Comparison of ENCODE assay signal across 20 cellular contexts in the genomic region with DNA sequence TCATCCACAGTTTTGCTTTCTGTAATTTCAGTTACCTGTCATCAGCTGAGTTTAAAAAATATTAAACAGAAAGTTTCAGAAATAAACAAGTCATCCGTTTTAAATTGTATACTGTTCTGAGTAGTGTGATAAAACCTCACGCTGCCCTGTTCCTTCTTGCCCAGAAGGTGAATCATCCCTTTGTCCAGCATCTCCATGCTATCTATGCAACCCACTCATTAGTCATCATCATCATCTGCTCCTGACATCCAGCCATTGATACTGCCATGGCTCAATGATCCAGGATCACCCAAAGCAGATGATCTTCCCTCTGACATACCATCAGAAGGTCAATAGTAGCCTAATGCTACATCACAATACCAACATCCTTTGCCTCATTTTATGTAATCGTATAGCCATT.
A peak's percentile ranks its signal among the peaks of the same experiment; 100 is the strongest.
DNase-seq lines count a peak whose midpoint lies in the region; ATAC-seq, FAIRE-seq and TF ChIP-seq lines count a peak whose summit lies in the region.
"Had no signal": no experiment of that assay in that cellular context is flagged by ENCODE, and none has a peak within 500 bp of the region (broad histone marks: within the 10 kb centered on the region; RNA-seq: fewer than 3 reads in every experiment).

No MANE protein-coding gene starts in this region.

- H3K4me3 Mint-ChIP-seq in immature natural killer cell (no peak overlapping the region), type B pancreatic cell (no peak overlapping the region)
- H3K4me3 Mint-ChIP-seq: CD4-positive, alpha-beta memory T cell; IgD-negative memory B cell had no signal

- CTCF ChIA-PET in K562 (lab: Yijun Ruan, JAX; ENCODE audit: low intra/inter-chr PET ratio), result no interaction called here

- ATAC-seq in K562 (peak; percentile 31; the same call in 1 of the 3 replicates), foreskin keratinocyte (peak; percentile 94)
- ATAC-seq: PC-3 had no signal

- H3K9ac ChIP-seq in K562 (ENCODE audit: insufficient read depth in 1 of 2, low read depth in 2 of 2, low read length in 2 of 2), result no peak overlapping the region
- H3K9ac ChIP-seq: BLaER1 had no signal

- no peak for TF ChIP-seq CTCF in K562 (IDR thresholded peaks at IDR 0.05 in 2 of 3, conservative IDR thresholded peaks at IDR 0.05 in 1 of 3; ENCODE audit: insufficient read depth in 2 of 3, low read depth in 1 of 3, low read length in 3 of 3)
- no peak for TF ChIP-seq CTCF in foreskin keratinocyte (conservative IDR thresholded peaks at IDR 0.05)
- no peak for TF ChIP-seq CTCF in suprapubic skin (IDR thresholded peaks at IDR 0.05)
- TF ChIP-seq CTCF in type B pancreatic cell (conservative IDR thresholded peaks at IDR 0.05), result no peak

- no TSS peak for BruUV-seq in K562 (replicated peaks; lab: Mats Ljungman, UMichigan)

- H3K27me3 ChIP-seq in K562 (ENCODE audit: control insufficient read depth in 2 of 2, insufficient read depth in 2 of 2, low read length in 2 of 2) (no peaks in the 10 kb centered on the region), foreskin keratinocyte (no peaks in the 10 kb centered on the region), suprapubic skin (no peaks in the 10 kb centered on the region)
- H3K27me3 ChIP-seq: BLaER1 had no signal

- H3K4me3 ChIP-seq in K562, result no peak overlapping the region
- H3K4me3 ChIP-seq in suprapubic skin, result no peak overlapping the region
- H3K4me3 ChIP-seq: BLaER1 had no signal

- H3K79me2 ChIP-seq in K562 (ENCODE audit: control insufficient read depth, insufficient read depth, low read length), result no peaks in the 10 kb centered on the region

- no peak overlapping the region for H2AFZ ChIP-seq in K562 (ENCODE audit: low read depth, low read length)

- no peak for TF ChIP-seq RAD21 in K562 (CRISPR knock-in tag; conservative IDR thresholded peaks at IDR 0.05 in 1 of 2, IDR thresholded peaks at IDR 0.05 in 1 of 2)

- H3K27me3 Mint-ChIP-seq in immature natural killer cell (ENCODE audit: low read depth in 3 of 3) (no peaks in the 10 kb centered on the region), type B pancreatic cell (no peaks in the 10 kb centered on the region)
- H3K27me3 Mint-ChIP-seq: IgD-negative memory B cell had no signal

- TF ChIP-seq POLR2A in K562 (conservative IDR thresholded peaks at IDR 0.05), result no peak
- no peak for TF ChIP-seq POLR2A in suprapubic skin (IDR thresholded peaks at IDR 0.05)

- H3K36me3 Mint-ChIP-seq in immature natural killer cell (no peaks in the 10 kb centered on the region), type B pancreatic cell (no peaks in the 10 kb centered on the region)
- H3K36me3 Mint-ChIP-seq: CD4-positive, alpha-beta memory T cell; IgD-negative memory B cell had no signal

- H3K36me3 ChIP-seq in K562 (ENCODE audit: control insufficient read depth, insufficient read depth, low read length), result no peaks in the 10 kb centered on the region
- H3K36me3 ChIP-seq in suprapubic skin, result no peaks in the 10 kb centered on the region
- H3K36me3 ChIP-seq: BLaER1 had no signal

- H3K4me1 Mint-ChIP-seq in immature natural killer cell (no peaks in the 10 kb centered on the region), type B pancreatic cell (ENCODE audit: unreplicated experiment) (no peaks in the 10 kb centered on the region)
- H3K4me1 Mint-ChIP-seq: CD4-positive, alpha-beta memory T cell had no signal

- no peaks in the 10 kb centered on the region for H4K20me1 ChIP-seq in K562 (replicated peaks; ENCODE audit: control insufficient read depth, insufficient read depth, low read length)
- H4K20me1 ChIP-seq: BLaER1 had no signal

- TF ChIP-seq EP300 in K562 (IDR thresholded peaks at IDR 0.05; ENCODE audit: low read length) (no peak), suprapubic skin (IDR thresholded peaks at IDR 0.05) (no peak)

- DNase-seq in ELR (ENCODE audit: low read depth) (peak; percentile 33), NCI-H226 (peak; percentile 43), K562 (ENCODE audit: extremely low read depth in 1 of 4, low spot score in 3 of 4) (peak in 3 of 4 experiments; percentile 31 to 33 (median 33)), foreskin keratinocyte (peak; percentile 44 to 61), immature natural killer cell (no peak), suprapubic skin (ENCODE audit: low spot score in 2 of 2) (no peak), type B pancreatic cell (ENCODE audit: extremely low spot score, unreplicated experiment) (no peak)
- DNase-seq: Calu3; CD4-positive, alpha-beta memory T cell; DMS79 treated with DMSO at 0.1 percent for 48 hours; Kasumi-1; MV-4-11; NCI-H187 treated with DMSO at 0.1 percent for 48 hours; NCI-H345; NCI-H524 treated with DMSO at 0.1 percent for 48 hours; PC-3; RPMI8226 had no signal

- H3K27ac ChIP-seq in K562 (ENCODE audit: extremely low read depth, low read depth, low read length) (no peak overlapping the region), foreskin keratinocyte (no peak overlapping the region), suprapubic skin (no peak overlapping the region)
- H3K27ac ChIP-seq: BLaER1 had no signal

- peak; percentile 89 for FAIRE-seq in K562 (lab: Jason Lieb, UNC)
- FAIRE-seq: H54 had no signal

- H3K27ac Mint-ChIP-seq in immature natural killer cell (no peak overlapping the region), type B pancreatic cell (no peak overlapping the region)
- H3K27ac Mint-ChIP-seq: CD4-positive, alpha-beta memory T cell; IgD-negative memory B cell had no signal

- peaks cover 0 to 15% (median 4%) of the 10 kb centered on the region in 6 donors for H3K9me3 Mint-ChIP-seq in immature natural killer cell
- H3K9me3 Mint-ChIP-seq in type B pancreatic cell, result no peaks in the 10 kb centered on the region

- H3K4me2 ChIP-seq in K562 (ENCODE audit: insufficient read depth, low read length), result no peak overlapping the region
- H3K4me2 ChIP-seq: BLaER1 had no signal

- in situ Hi-C loops in K562 (cut with MboI), result no loop called here

- intact Hi-C loops in K562 (cut with micrococcal nuclease), result no loop called here

- WGBS in K562 (ENCODE audit: insufficient coverage, low coverage, missing lambda C conversion rate), result 4% methylated on average over 3 of the region's 3 CpGs
- 78% methylated on average over 3 of the region's 3 CpGs for WGBS in suprapubic skin

- H3K4me1 ChIP-seq in K562 (replicated peaks in 1 of 2; ENCODE audit: control insufficient read depth in 2 of 2, insufficient read depth in 2 of 2, low read length in 2 of 2) (peaks cover 0 to 3% of the 10 kb centered on the region in 2 experiments; a peak in 2 of 5 replicates), foreskin keratinocyte (no peaks in the 10 kb centered on the region), suprapubic skin (no peaks in the 10 kb centered on the region)
- H3K4me1 ChIP-seq: BLaER1 had no signal

- H3K9me3 ChIP-seq in K562 (replicated peaks; ENCODE audit: control insufficient read depth, insufficient read depth, low read depth, low read length) (peaks cover under 1% of the 10 kb centered on the region), suprapubic skin (no peaks in the 10 kb centered on the region)

- no peaks in the 10 kb centered on the region for H3K9me1 ChIP-seq in K562 (ENCODE audit: control insufficient read depth, insufficient read depth, low read length)

- POLR2A ChIA-PET in K562 (lab: Yijun Ruan, JAX), result no interaction called here

TF ChIP-seq in K562, 482 proteins besides CTCF, POLR2A, EP300 and RAD21 (continues in another document):
- TF ChIP-seq TRIM24 (IDR thresholded peaks at IDR 0.05) (peak; percentile 15 to 41; a peak in 1 of 4 replicates), ATF3 (IDR thresholded peaks at IDR 0.05) (peak; percentile 80), ATF3 (CRISPR knock-in tag; conservative IDR thresholded peaks at IDR 0.05) (no peak), SMARCA4 (IDR thresholded peaks at IDR 0.05) (peak; percentile 59; the same call in 1 of the 2 replicates), RFX7 (CRISPR knock-in tag; IDR thresholded peaks at IDR 0.05) (no peak), SRSF1 (IDR thresholded peaks at IDR 0.05; ENCODE audit: low read depth, low read length) (no peak), CBFA2T2 (conservative IDR thresholded peaks at IDR 0.05) (peak; percentile 67), MECOM (CRISPR knock-in tag; IDR thresholded peaks at IDR 0.05) (peak; percentile 67; the same call in 1 of the 2 replicates), JUND (IDR thresholded peaks at IDR 0.05; ENCODE audit: borderline replicate concordance, low read depth, low read length) (peak; percentile 78), JUND (tag; IDR thresholded peaks at IDR 0.05; ENCODE audit: borderline replicate concordance, low read depth, low read length) (peak; percentile 82; the same call in 2 of the 3 replicates), ATF7 (IDR thresholded peaks at IDR 0.05) (no peak), FOSL1 (tag; conservative IDR thresholded peaks at IDR 0.05) (peak; percentile 98), CTBP1 (IDR thresholded peaks at IDR 0.05; ENCODE audit: borderline replicate concordance) (peak; percentile 48; the same call in 1 of the 2 replicates), TCF7 (IDR thresholded peaks at IDR 0.05; ENCODE audit: borderline replicate concordance) (no peak), MEIS2 (IDR thresholded peaks at IDR 0.05; ENCODE audit: partially characterized antibody) (peak; percentile 67)
- TF ChIP-seq, protein P1, sequence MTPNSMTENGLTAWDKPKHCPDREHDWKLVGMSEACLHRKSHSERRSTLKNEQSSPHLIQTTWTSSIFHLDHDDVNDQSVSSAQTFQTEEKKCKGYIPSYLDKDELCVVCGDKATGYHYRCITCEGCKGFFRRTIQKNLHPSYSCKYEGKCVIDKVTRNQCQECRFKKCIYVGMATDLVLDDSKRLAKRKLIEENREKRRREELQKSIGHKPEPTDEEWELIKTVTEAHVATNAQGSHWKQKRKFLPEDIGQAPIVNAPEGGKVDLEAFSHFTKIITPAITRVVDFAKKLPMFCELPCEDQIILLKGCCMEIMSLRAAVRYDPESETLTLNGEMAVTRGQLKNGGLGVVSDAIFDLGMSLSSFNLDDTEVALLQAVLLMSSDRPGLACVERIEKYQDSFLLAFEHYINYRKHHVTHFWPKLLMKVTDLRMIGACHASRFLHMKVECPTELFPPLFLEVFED (CRISPR knock-in tag; conservative IDR thresholded peaks at IDR 0.05), result no peak

Comparison
In these comparisons a context has a peak if more than half of its experiments do, and no peak if none do; other contexts are left out.
1. DNase-seq: peak in ELR (single experiment), NCI-H226 (single experiment), K562 (3 of 4) and foreskin keratinocyte (2 of 2); none in immature natural killer cell (0 of 3), suprapubic skin (0 of 2) and type B pancreatic cell (single experiment).